Comparison of ENCODE assay signal across 1 cellular context in the genomic region with DNA sequence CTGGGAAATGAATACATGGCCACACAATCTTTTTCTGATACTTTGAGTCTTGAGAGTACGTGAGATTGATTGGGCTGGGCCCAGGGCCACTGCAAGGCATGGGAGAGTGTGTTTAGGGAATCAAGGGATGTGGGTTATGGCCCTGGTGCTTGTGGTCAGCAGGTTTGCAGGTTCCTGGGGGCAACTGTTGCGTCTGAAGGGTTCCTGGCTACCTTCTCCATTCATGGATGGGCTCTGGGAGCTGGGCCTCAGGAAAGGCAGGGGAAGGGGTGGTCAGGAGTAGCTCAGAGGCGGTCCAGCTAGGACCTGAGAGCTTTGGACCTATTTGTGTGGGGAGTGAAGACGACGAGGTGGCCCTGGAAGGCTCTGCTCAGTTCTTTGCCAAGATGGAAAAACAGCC.
TF ChIP-seq lines count a peak whose summit lies in the region.

No MANE protein-coding gene starts in this region.

TF ChIP-seq in GM23338, 12 proteins besides CTCF, POLR2A, EP300 and RAD21 (continued from another document):
- TF ChIP-seq, protein P1, sequence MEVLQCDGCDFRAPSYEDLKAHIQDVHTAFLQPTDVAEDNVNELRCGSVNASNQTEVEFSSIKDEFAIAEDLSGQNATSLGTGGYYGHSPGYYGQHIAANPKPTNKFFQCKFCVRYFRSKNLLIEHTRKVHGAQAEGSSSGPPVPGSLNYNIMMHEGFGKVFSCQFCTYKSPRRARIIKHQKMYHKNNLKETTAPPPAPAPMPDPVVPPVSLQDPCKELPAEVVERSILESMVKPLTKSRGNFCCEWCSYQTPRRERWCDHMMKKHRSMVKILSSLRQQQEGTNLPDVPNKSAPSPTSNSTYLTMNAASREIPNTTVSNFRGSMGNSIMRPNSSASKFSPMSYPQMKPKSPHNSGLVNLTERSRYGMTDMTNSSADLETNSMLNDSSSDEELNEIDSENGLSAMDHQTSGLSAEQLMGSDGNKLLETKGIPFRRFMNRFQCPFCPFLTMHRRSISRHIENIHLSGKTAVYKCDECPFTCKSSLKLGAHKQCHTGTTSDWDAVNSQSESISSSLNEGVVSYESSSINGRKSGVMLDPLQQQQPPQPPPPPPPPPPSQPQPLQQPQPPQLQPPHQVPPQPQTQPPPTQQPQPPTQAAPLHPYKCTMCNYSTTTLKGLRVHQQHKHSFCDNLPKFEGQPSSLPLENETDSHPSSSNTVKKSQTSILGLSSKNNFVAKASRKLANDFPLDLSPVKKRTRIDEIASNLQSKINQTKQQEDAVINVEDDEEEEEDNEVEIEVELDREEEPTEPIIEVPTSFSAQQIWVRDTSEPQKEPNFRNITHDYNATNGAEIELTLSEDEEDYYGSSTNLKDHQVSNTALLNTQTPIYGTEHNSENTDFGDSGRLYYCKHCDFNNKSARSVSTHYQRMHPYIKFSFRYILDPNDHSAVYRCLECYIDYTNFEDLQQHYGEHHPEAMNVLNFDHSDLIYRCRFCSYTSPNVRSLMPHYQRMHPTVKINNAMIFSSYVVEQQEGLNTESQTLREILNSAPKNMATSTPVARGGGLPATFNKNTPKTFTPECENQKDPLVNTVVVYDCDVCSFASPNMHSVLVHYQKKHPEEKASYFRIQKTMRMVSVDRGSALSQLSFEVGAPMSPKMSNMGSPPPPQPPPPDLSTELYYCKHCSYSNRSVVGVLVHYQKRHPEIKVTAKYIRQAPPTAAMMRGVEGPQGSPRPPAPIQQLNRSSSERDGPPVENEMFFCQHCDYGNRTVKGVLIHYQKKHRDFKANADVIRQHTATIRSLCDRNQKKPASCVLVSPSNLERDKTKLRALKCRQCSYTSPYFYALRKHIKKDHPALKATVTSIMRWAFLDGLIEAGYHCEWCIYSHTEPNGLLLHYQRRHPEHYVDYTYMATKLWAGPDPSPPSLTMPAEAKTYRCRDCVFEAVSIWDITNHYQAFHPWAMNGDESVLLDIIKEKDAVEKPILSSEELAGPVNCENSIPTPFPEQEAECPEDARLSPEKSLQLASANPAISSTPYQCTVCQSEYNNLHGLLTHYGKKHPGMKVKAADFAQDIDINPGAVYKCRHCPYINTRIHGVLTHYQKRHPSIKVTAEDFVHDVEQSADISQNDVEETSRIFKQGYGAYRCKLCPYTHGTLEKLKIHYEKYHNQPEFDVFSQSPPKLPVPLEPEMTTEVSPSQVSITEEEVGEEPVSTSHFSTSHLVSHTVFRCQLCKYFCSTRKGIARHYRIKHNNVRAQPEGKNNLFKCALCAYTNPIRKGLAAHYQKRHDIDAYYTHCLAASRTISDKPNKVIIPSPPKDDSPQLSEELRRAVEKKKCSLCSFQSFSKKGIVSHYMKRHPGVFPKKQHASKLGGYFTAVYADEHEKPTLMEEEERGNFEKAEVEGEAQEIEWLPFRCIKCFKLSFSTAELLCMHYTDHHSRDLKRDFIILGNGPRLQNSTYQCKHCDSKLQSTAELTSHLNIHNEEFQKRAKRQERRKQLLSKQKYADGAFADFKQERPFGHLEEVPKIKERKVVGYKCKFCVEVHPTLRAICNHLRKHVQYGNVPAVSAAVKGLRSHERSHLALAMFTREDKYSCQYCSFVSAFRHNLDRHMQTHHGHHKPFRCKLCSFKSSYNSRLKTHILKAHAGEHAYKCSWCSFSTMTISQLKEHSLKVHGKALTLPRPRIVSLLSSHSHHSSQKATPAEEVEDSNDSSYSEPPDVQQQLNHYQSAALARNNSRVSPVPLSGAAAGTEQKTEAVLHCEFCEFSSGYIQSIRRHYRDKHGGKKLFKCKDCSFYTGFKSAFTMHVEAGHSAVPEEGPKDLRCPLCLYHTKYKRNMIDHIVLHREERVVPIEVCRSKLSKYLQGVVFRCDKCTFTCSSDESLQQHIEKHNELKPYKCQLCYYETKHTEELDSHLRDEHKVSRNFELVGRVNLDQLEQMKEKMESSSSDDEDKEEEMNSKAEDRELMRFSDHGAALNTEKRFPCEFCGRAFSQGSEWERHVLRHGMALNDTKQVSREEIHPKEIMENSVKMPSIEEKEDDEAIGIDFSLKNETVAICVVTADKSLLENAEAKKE (CRISPR knock-in tag; IDR thresholded peaks at IDR 0.05) = no peak
- TF ChIP-seq EZH2 (IDR thresholded peaks at IDR 0.05; ENCODE audit: low read depth, unreplicated experiment) (no peak), JUNB (IDR thresholded peaks at IDR 0.05; ENCODE audit: unreplicated experiment) (no peak), POLR2AphosphoS5 (IDR thresholded peaks at IDR 0.05; ENCODE audit: low read depth) (no peak), CREB1 (CRISPR knock-in tag; IDR thresholded peaks at IDR 0.05; ENCODE audit: low read depth) (no peak)
- TF ChIP-seq, protein P2, sequence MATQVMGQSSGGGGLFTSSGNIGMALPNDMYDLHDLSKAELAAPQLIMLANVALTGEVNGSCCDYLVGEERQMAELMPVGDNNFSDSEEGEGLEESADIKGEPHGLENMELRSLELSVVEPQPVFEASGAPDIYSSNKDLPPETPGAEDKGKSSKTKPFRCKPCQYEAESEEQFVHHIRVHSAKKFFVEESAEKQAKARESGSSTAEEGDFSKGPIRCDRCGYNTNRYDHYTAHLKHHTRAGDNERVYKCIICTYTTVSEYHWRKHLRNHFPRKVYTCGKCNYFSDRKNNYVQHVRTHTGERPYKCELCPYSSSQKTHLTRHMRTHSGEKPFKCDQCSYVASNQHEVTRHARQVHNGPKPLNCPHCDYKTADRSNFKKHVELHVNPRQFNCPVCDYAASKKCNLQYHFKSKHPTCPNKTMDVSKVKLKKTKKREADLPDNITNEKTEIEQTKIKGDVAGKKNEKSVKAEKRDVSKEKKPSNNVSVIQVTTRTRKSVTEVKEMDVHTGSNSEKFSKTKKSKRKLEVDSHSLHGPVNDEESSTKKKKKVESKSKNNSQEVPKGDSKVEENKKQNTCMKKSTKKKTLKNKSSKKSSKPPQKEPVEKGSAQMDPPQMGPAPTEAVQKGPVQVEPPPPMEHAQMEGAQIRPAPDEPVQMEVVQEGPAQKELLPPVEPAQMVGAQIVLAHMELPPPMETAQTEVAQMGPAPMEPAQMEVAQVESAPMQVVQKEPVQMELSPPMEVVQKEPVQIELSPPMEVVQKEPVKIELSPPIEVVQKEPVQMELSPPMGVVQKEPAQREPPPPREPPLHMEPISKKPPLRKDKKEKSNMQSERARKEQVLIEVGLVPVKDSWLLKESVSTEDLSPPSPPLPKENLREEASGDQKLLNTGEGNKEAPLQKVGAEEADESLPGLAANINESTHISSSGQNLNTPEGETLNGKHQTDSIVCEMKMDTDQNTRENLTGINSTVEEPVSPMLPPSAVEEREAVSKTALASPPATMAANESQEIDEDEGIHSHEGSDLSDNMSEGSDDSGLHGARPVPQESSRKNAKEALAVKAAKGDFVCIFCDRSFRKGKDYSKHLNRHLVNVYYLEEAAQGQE (IDR thresholded peaks at IDR 0.05; ENCODE audit: unreplicated experiment) = no peak
